Comparison of ENCODE assay signal across 20 cellular contexts in genomic region chr4:92334716-92335350, GRCh38. TPM values are rescaled to one million over a fixed set of nuclear protein-coding genes. Genes with fewer than 3 reads are reported as not detected.
DNase-seq lines count a peak whose midpoint lies in the region; ATAC-seq and TF ChIP-seq lines count a peak whose summit lies in the region.
"Had no signal": no experiment of that assay in that cellular context is flagged by ENCODE, and none has a peak within 500 bp of the region (broad histone marks: within the 10 kb centered on the region; RNA-seq: fewer than 3 reads in every experiment).

No MANE protein-coding gene starts in this region.

- DNase-seq in H4 (ENCODE audit: low spot score) (peak; percentile 40), adipocyte (ENCODE audit: low read depth) (peak; percentile 46), fibroblast of the aortic adventitia (ENCODE audit: low read depth) (peak; percentile 38), midbrain (lab: John Stamatoyannopoulos, UW) (peak; percentile 20), NCI-H82 (lab: John Stamatoyannopoulos, UW) (no peak), natural killer cell (no peak), HPDE6-E6E7 (ENCODE audit: extremely low spot score) (no peak)
- no peak for DNase-seq in stimulated activated CD4-positive, alpha-beta T cell treated with anti-CD3 and anti-CD28 coated beads, Interleukin-2, amount 100 ng/mL, for 48 hours
- DNase-seq: activated CD4-positive, alpha-beta T cell treated with anti-CD3 and anti-CD28 coated beads, Interleukin-2, amount 10 ng/mL, durations not matched to agents 24 days and 14 days; CD4-positive, alpha-beta T cell; central memory CD4-positive, alpha-beta T cell; effector CD8-positive, alpha-beta T cell; KG1; mucosa of descending colon; NCI-H2029; retina; T-cell had no signal

- H3K27me3 ChIP-seq in adipocyte (replicated peaks; ENCODE audit: control insufficient read depth, insufficient read depth, low read length): no peaks in the 10 kb centered on the region

- H3K4me3 ChIP-seq in adipocyte (ENCODE audit: low read length) (no peak overlapping the region), fibroblast of the aortic adventitia (ENCODE audit: low read depth, low read length) (no peak overlapping the region)
- H3K4me3 ChIP-seq: mucosa of descending colon had no signal

- no peak for ATAC-seq in natural killer cell
- ATAC-seq: mucosa of descending colon; stimulated activated memory B cell treated with anti-CD40 and anti-IgM and Interleukin-4, amounts not matched to agents 10 μg/mL and 1 μg/mL and 100 μg/mL, for 72 hours; T-cell had no signal

- H3K27me3 Mint-ChIP-seq in natural killer cell (ENCODE audit: low read depth in 2 of 2): no peaks in the 10 kb centered on the region
- H3K27me3 Mint-ChIP-seq: activated CD4-positive, alpha-beta T cell treated with anti-CD3 and anti-CD28 coated beads, Interleukin-2, amount 10 ng/mL, durations not matched to agents 24 days and 14 days; CD4-positive, alpha-beta T cell; stimulated activated memory B cell treated with anti-CD40 and anti-IgM and Interleukin-4, amounts not matched to agents 10 μg/mL and 1 μg/mL and 100 μg/mL, for 72 hours; T-cell had no signal

- peaks cover 3 to 12% of the 10 kb centered on the region in 2 donors for H3K9me3 Mint-ChIP-seq in natural killer cell
- H3K9me3 Mint-ChIP-seq: activated CD4-positive, alpha-beta T cell treated with anti-CD3 and anti-CD28 coated beads, Interleukin-2, amount 10 ng/mL, durations not matched to agents 24 days and 14 days; CD4-positive, alpha-beta T cell; stimulated activated memory B cell treated with anti-CD40 and anti-IgM and Interleukin-4, amounts not matched to agents 10 μg/mL and 1 μg/mL and 100 μg/mL, for 72 hours had no signal

- no peak overlapping the region for H3K9ac ChIP-seq in adipocyte (ENCODE audit: low read length)

- no peaks in the 10 kb centered on the region for H3K4me1 Mint-ChIP-seq in natural killer cell
- H3K4me1 Mint-ChIP-seq: activated CD4-positive, alpha-beta T cell treated with anti-CD3 and anti-CD28 coated beads, Interleukin-2, amount 10 ng/mL, durations not matched to agents 24 days and 14 days; stimulated activated memory B cell treated with anti-CD40 and anti-IgM and Interleukin-4, amounts not matched to agents 10 μg/mL and 1 μg/mL and 100 μg/mL, for 72 hours; T-cell had no signal

- no peaks in the 10 kb centered on the region for H3K9me3 ChIP-seq in adipocyte (ENCODE audit: control insufficient read depth, low read length)
- H3K9me3 ChIP-seq: mucosa of descending colon had no signal

- TF ChIP-seq CTCF in fibroblast of the aortic adventitia (IDR thresholded peaks at IDR 0.05; ENCODE audit: insufficient read depth, low read length): no peak
- no peak for TF ChIP-seq CTCF in natural killer cell (IDR thresholded peaks at IDR 0.05)

- H3K4me1 ChIP-seq in adipocyte (ENCODE audit: control insufficient read depth, insufficient read depth, low read length): peaks cover 10% of the 10 kb centered on the region

- H3K36me3 ChIP-seq in adipocyte (ENCODE audit: control insufficient read depth, insufficient read depth, low read length, severe bottlenecking): no peaks in the 10 kb centered on the region

- no peaks in the 10 kb centered on the region for H3K36me3 Mint-ChIP-seq in natural killer cell
- H3K36me3 Mint-ChIP-seq: stimulated activated memory B cell treated with anti-CD40 and anti-IgM and Interleukin-4, amounts not matched to agents 10 μg/mL and 1 μg/mL and 100 μg/mL, for 72 hours; T-cell had no signal

- no peak overlapping the region for H3K4me3 Mint-ChIP-seq in natural killer cell
- H3K4me3 Mint-ChIP-seq: activated CD4-positive, alpha-beta T cell treated with anti-CD3 and anti-CD28 coated beads, Interleukin-2, amount 10 ng/mL, durations not matched to agents 24 days and 14 days; CD4-positive, alpha-beta T cell; stimulated activated memory B cell treated with anti-CD40 and anti-IgM and Interleukin-4, amounts not matched to agents 10 μg/mL and 1 μg/mL and 100 μg/mL, for 72 hours; T-cell had no signal

- intact Hi-C loops in natural killer cell (cut with micrococcal nuclease): no loop called here

- H3K27ac Mint-ChIP-seq in natural killer cell: no peak overlapping the region
- H3K27ac Mint-ChIP-seq: activated CD4-positive, alpha-beta T cell treated with anti-CD3 and anti-CD28 coated beads, Interleukin-2, amount 10 ng/mL, durations not matched to agents 24 days and 14 days; CD4-positive, alpha-beta T cell; stimulated activated memory B cell treated with anti-CD40 and anti-IgM and Interleukin-4, amounts not matched to agents 10 μg/mL and 1 μg/mL and 100 μg/mL, for 72 hours; T-cell had no signal

RNA-seq across cellular contexts. Expression of gene GRID2, which starts 31.1 kb away (rescaled TPM):
- 0.45 and 0.72 TPM in 2 replicates for total RNA-seq in H4 (2014; rRNA removed; shearing (Covaris generic))
- total RNA-seq in fibroblast of the aortic adventitia (ENCODE audit: low replicate concordance): 0.25 and 0.63 TPM in 2 replicates
- not detected for total RNA-seq in natural killer cell
- total RNA-seq: activated CD4-positive, alpha-beta T cell treated with anti-CD3 and anti-CD28 coated beads, Interleukin-2, amount 10 ng/mL, durations not matched to agents 24 days and 14 days; CD4-positive, alpha-beta T cell; kidney epithelial cell; NCI-H460 had no signal

Comparison
In these comparisons a context has a peak if more than half of its experiments do, and no peak if none do; other contexts are left out.
1. DNase-seq: peak in H4 (single experiment), adipocyte (single experiment), fibroblast of the aortic adventitia (single experiment) and midbrain (single experiment); none in NCI-H82 (single experiment), natural killer cell (single experiment), HPDE6-E6E7 (single experiment) and stimulated activated CD4-positive, alpha-beta T cell treated with anti-CD3 and anti-CD28 coated beads, Interleukin-2, amount 100 ng/mL, for 48 hours (0 of 2).